Comparison of ENCODE assay signal across 16 cellular contexts in the genomic region with DNA sequence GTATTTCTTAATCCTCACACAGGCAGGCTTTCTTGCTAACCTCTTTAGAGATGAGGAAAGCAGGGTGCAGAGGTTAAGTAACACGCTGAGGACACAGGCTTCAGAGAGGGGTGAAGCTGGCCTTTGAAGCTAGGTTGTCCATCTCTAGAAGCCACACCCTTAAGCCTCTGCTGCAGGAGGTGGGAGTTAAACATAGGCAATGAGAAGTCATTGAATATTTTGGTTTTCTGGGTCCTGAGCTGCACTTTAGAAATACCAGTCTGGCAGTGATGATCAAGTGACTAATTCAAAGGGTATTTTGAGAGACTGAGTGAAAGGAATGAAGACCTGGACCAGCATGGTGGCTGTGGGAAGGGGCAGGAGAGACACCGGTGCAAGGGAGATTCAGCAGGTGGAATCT. TPM values are rescaled to one million over a fixed set of nuclear protein-coding genes. Genes with fewer than 3 reads are reported as not detected.
DNase-seq lines count a peak whose midpoint lies in the region; FAIRE-seq and TF ChIP-seq lines count a peak whose summit lies in the region.
"Had no signal": no experiment of that assay in that cellular context is flagged by ENCODE, and none has a peak within 500 bp of the region (broad histone marks: within the 10 kb centered on the region; RNA-seq: fewer than 3 reads in every experiment).

No MANE protein-coding gene starts in this region.

- peaks cover 3% of the 10 kb centered on the region for H3K27me3 Mint-ChIP-seq in activated CD4-positive, alpha-beta T cell treated with anti-CD3 and anti-CD28 coated beads, Interleukin-2, amount 10 ng/mL, durations not matched to agents 24 days and 14 days
- peaks cover 10% of the 10 kb centered on the region for H3K27me3 Mint-ChIP-seq in activated naive CD4-positive, alpha-beta T cell treated with anti-CD3 and anti-CD28 coated beads, Interleukin-2, amount 10 ng/mL, durations not matched to agents 7 days and 5 days

- H3K36me3 ChIP-seq in bronchial epithelial cell (ENCODE audit: control insufficient read depth, insufficient read depth, low read length) (peaks cover 1% of the 10 kb centered on the region), kidney (ENCODE audit: control insufficient read depth in 1 of 2, insufficient read depth in 2 of 2, low read length in 2 of 2) (no peaks in the 10 kb centered on the region)
- H3K36me3 ChIP-seq: heart right ventricle had no signal

- H3K4me3 Mint-ChIP-seq in activated CD4-positive, alpha-beta T cell treated with anti-CD3 and anti-CD28 coated beads, Interleukin-2, amount 10 ng/mL, durations not matched to agents 24 days and 14 days, result no peak overlapping the region
- no peak overlapping the region for H3K4me3 Mint-ChIP-seq in activated naive CD4-positive, alpha-beta T cell treated with anti-CD3 and anti-CD28 coated beads, Interleukin-2, amount 10 ng/mL, durations not matched to agents 7 days and 5 days
- H3K4me3 Mint-ChIP-seq: naive thymus-derived CD8-positive, alpha-beta T cell had no signal

- FAIRE-seq in bronchial epithelial cell (lab: Jason Lieb, UNC), result no peak
- no peak for FAIRE-seq in kidney (lab: Jason Lieb, UNC)
- FAIRE-seq: H1 had no signal

- DNase-seq in activated CD4-positive, alpha-beta T cell treated with anti-CD3 and anti-CD28 coated beads, Interleukin-2, amount 10 ng/mL, durations not matched to agents 24 days and 14 days, result no peak
- no peak for DNase-seq in activated CD4-positive, alpha-beta T cell treated with anti-CD3 and anti-CD28 coated beads for 1 hour
- DNase-seq in bronchial epithelial cell (ENCODE audit: low read depth) (peak; percentile 59), kidney (no peak), NCI-H1105 (lab: John Stamatoyannopoulos, UW) (no peak), NOMO-1 treated with DMSO at 0.1 percent for 48 hours (lab: John Stamatoyannopoulos, UW; ENCODE audit: unreplicated experiment) (no peak), NCI-H2029 treated with DMSO at 0.1 percent for 48 hours (lab: John Stamatoyannopoulos, UW) (no peak)
- DNase-seq in activated naive CD4-positive, alpha-beta T cell treated with anti-CD3 and anti-CD28 coated beads, Interleukin-2, amount 10 ng/mL, durations not matched to agents 7 days and 5 days, result no peak
- DNase-seq: 8988T; activated CD4-positive, CD25-positive, alpha-beta regulatory T cell; Caco-2; dorsolateral prefrontal cortex; heart right ventricle; naive thymus-derived CD8-positive, alpha-beta T cell; T-helper 1 cell had no signal

- peaks cover 17 to 25% of the 10 kb centered on the region in 2 donors for H3K4me1 ChIP-seq in kidney (ENCODE audit: control insufficient read depth in 1 of 2, insufficient read depth in 1 of 2, low read depth in 1 of 2, low read length in 2 of 2)
- H3K4me1 ChIP-seq: Caco-2 had no signal

- no peaks in the 10 kb centered on the region for H3K36me3 Mint-ChIP-seq in activated CD4-positive, alpha-beta T cell treated with anti-CD3 and anti-CD28 coated beads, Interleukin-2, amount 10 ng/mL, durations not matched to agents 24 days and 14 days (ENCODE audit: low read depth)
- H3K36me3 Mint-ChIP-seq in activated naive CD4-positive, alpha-beta T cell treated with anti-CD3 and anti-CD28 coated beads, Interleukin-2, amount 10 ng/mL, durations not matched to agents 7 days and 5 days, result no peaks in the 10 kb centered on the region
- H3K36me3 Mint-ChIP-seq: naive thymus-derived CD8-positive, alpha-beta T cell had no signal

- no peak overlapping the region for H3K9ac ChIP-seq in kidney (ENCODE audit: low read length in 2 of 2)

- H3K27ac Mint-ChIP-seq in activated CD4-positive, alpha-beta T cell treated with anti-CD3 and anti-CD28 coated beads, Interleukin-2, amount 10 ng/mL, durations not matched to agents 24 days and 14 days, result peak overlapping the region; percentile 48
- no peak overlapping the region for H3K27ac Mint-ChIP-seq in activated naive CD4-positive, alpha-beta T cell treated with anti-CD3 and anti-CD28 coated beads, Interleukin-2, amount 10 ng/mL, durations not matched to agents 7 days and 5 days
- H3K27ac Mint-ChIP-seq: naive thymus-derived CD8-positive, alpha-beta T cell had no signal

- H3K27me3 ChIP-seq in bronchial epithelial cell (ENCODE audit: control insufficient read depth, insufficient read depth, low read length), result no peaks in the 10 kb centered on the region
- H3K27me3 ChIP-seq: heart right ventricle had no signal

- H3K4me3 ChIP-seq in bronchial epithelial cell (ENCODE audit: low read depth, low read length) (no peak overlapping the region), kidney (ENCODE audit: low read length in 2 of 2) (peak overlapping the region; percentile 4)
- H3K4me3 ChIP-seq: dorsolateral prefrontal cortex, heart right ventricle had no signal

- TF ChIP-seq CTCF in bronchial epithelial cell (IDR thresholded peaks at IDR 0.05; ENCODE audit: insufficient read depth, low read length, severe bottlenecking) (no peak), kidney (IDR thresholded peaks at IDR 0.05; ENCODE audit: borderline replicate concordance, extremely low read depth, insufficient read depth) (no peak)

- peaks cover 7% of the 10 kb centered on the region for H3K9me3 Mint-ChIP-seq in activated CD4-positive, alpha-beta T cell treated with anti-CD3 and anti-CD28 coated beads, Interleukin-2, amount 10 ng/mL, durations not matched to agents 24 days and 14 days
- no peaks in the 10 kb centered on the region for H3K9me3 Mint-ChIP-seq in activated naive CD4-positive, alpha-beta T cell treated with anti-CD3 and anti-CD28 coated beads, Interleukin-2, amount 10 ng/mL, durations not matched to agents 7 days and 5 days
- H3K9me3 Mint-ChIP-seq: naive thymus-derived CD8-positive, alpha-beta T cell had no signal

- no peaks in the 10 kb centered on the region for H3K9me3 ChIP-seq in kidney (ENCODE audit: control insufficient read depth in 1 of 2, low read length in 2 of 2)
- H3K9me3 ChIP-seq: Caco-2, heart right ventricle had no signal

- intact Hi-C loops in activated CD4-positive, alpha-beta T cell treated with anti-CD3 and anti-CD28 coated beads, Interleukin-2, amount 10 ng/mL, durations not matched to agents 24 days and 14 days (cut with micrococcal nuclease), result no loop called here
- intact Hi-C loops in kidney (cut with DNase I), result no loop called here

- H3K27ac ChIP-seq in kidney (ENCODE audit: low read depth in 2 of 2, low read length in 2 of 2), result peak overlapping the region; percentile 16 to 67
- H3K27ac ChIP-seq: dorsolateral prefrontal cortex had no signal

- peaks cover 28% of the 10 kb centered on the region for H3K4me1 Mint-ChIP-seq in activated CD4-positive, alpha-beta T cell treated with anti-CD3 and anti-CD28 coated beads, Interleukin-2, amount 10 ng/mL, durations not matched to agents 24 days and 14 days
- H3K4me1 Mint-ChIP-seq in activated naive CD4-positive, alpha-beta T cell treated with anti-CD3 and anti-CD28 coated beads, Interleukin-2, amount 10 ng/mL, durations not matched to agents 7 days and 5 days, result peaks cover 8% of the 10 kb centered on the region
- H3K4me1 Mint-ChIP-seq: naive thymus-derived CD8-positive, alpha-beta T cell had no signal

- CTCF ChIA-PET in activated naive CD4-positive, alpha-beta T cell treated with anti-CD3 and anti-CD28 coated beads, Interleukin-2, amount 10 ng/mL, durations not matched to agents 7 days and 5 days (lab: Charles Lee), result interaction anchor here (1.1 kb wide), 1 partner anchor 85 kb away, joined by 3 read pairs; no protein-coding TSS in a partner anchor

RNA-seq across cellular contexts. Expression of gene KCNJ15, which starts 9.9 kb away (rescaled TPM):
- 2.0 and 2.3 TPM in 2 replicates for total RNA-seq in activated CD4-positive, alpha-beta T cell treated with anti-CD3 and anti-CD28 coated beads, Interleukin-2, amount 10 ng/mL, durations not matched to agents 24 days and 14 days
- total RNA-seq in bronchial epithelial cell, result 0.38 and 2.1 TPM in 2 replicates
- total RNA-seq in kidney, result 142 TPM
- 102 TPM for polyA plus RNA-seq in kidney (ENCODE audit: insufficient read depth, low read depth, low replicate concordance)
- total RNA-seq: Caco-2; H1; naive thymus-derived CD8-positive, alpha-beta T cell had no signal
- polyA plus RNA-seq: naive thymus-derived CD8-positive, alpha-beta T cell had no signal

Comparison
In these comparisons a context has a peak if more than half of its experiments do, and no peak if none do; other contexts are left out.
1. RNA of gene KCNJ15, which starts 9.9 kb away (total RNA-seq): 142 TPM in kidney (single experiment); 0.38 to 2.1 TPM in bronchial epithelial cell and 2.0 to 2.3 TPM in activated CD4-positive, alpha-beta T cell treated with anti-CD3 and anti-CD28 coated beads, Interleukin-2, amount 10 ng/mL, durations not matched to agents 24 days and 14 days; every median in the first group is over 10 times any median in the second.